9 cellular contexts compared by ENCODE assay signal in genomic region chr19:3224346-3225325, GRCh38. TPM values are rescaled to one million over a fixed set of nuclear protein-coding genes. Genes with fewer than 3 reads are reported as not detected.
DNase-seq lines count a peak whose midpoint lies in the region; ATAC-seq, FAIRE-seq and TF ChIP-seq lines count a peak whose summit lies in the region.
"Had no signal": no experiment of that assay in that cellular context is flagged by ENCODE, and none has a peak within 500 bp of the region (broad histone marks: within the 10 kb centered on the region; RNA-seq: fewer than 3 reads in every experiment).

Gene CELF5 (plus strand): TSS chr19:3224661. CDS start chr19:3224740, 79 bp downstream.

- ATAC-seq in activated T-cell treated with anti-CD3 and anti-CD28 coated beads, Interleukin-2, amount 50 U/mL, for 72 hours (replicated peaks in 1 of 2), result peak; percentile 75 to 79
- peak; percentile 67 to 96 (median 76) for ATAC-seq in pancreas
- ATAC-seq in upper lobe of right lung, result peak; percentile 86
- no peak for ATAC-seq in HG03571 (IDR thresholded peaks at IDR 0.05; ENCODE audit: unreplicated experiment)
- ATAC-seq in HG02678 (IDR thresholded peaks at IDR 0.05; ENCODE audit: unreplicated experiment), result no peak

- H3K4me1 ChIP-seq in pancreas (no peaks in the 10 kb centered on the region), upper lobe of right lung (no peaks in the 10 kb centered on the region)

- 2% methylated on average over 39 to 98 of the region's 99 CpGs for WGBS in pancreas, 2 donors

- intact Hi-C loops in pancreas (cut with DNase I) (no loop called here), upper lobe of right lung (cut with DNase I) (no loop called here)

- DNase-seq in GM13976 (ENCODE audit: low spot score) (peak; percentile 90), NCI-H510A treated with DMSO at 0.1 percent for 48 hours (lab: John Stamatoyannopoulos, UW) (peak; percentile 20), fibroblast of villous mesenchyme (ENCODE audit: low read depth) (peak; percentile 29), pancreas (peak in 4 of 6 donors; percentile 34 to 86 (median 50)), upper lobe of right lung (peak; percentile 73)
- peak; percentile 57 to 70 for DNase-seq in activated T-cell treated with anti-CD3 and anti-CD28 coated beads, Interleukin-2, amount 50 U/mL, for 72 hours

- no peaks in the 10 kb centered on the region for H3K4me1 Mint-ChIP-seq in activated T-cell treated with anti-CD3 and anti-CD28 coated beads, Interleukin-2, amount 50 U/mL, for 72 hours (ENCODE audit: low read depth)

- H3K27ac ChIP-seq in pancreas (no peak within 1 kb of the TSS), upper lobe of right lung (no peak within 1 kb of the TSS)

- TF ChIP-seq CTCF in GM13976 (IDR thresholded peaks at IDR 0.05; ENCODE audit: borderline replicate concordance, control extremely low read depth, extremely low read depth, insufficient read depth, missing control alignments), result peak; percentile 63
- TF ChIP-seq CTCF in fibroblast of villous mesenchyme (IDR thresholded peaks at IDR 0.05; ENCODE audit: insufficient read depth, low read depth, low read length), result no peak
- peak in 3 of 4 donors; percentile 21 to 40 (median 32) for TF ChIP-seq CTCF in pancreas (IDR thresholded peaks at IDR 0.05)
- peak; percentile 35 for TF ChIP-seq CTCF in upper lobe of right lung (IDR thresholded peaks at IDR 0.05)

- no peaks in the 10 kb centered on the region for H3K36me3 Mint-ChIP-seq in activated T-cell treated with anti-CD3 and anti-CD28 coated beads, Interleukin-2, amount 50 U/mL, for 72 hours (ENCODE audit: insufficient read depth in 2 of 2)

- in situ Hi-C loops in GM13976 (cut with MboI; ENCODE audit: low sequenced_read_pairs, unreplicated experiment), result no loop called here

- H3K4me3 Mint-ChIP-seq in activated T-cell treated with anti-CD3 and anti-CD28 coated beads, Interleukin-2, amount 50 U/mL, for 72 hours, result peak within 1 kb of the TSS; percentile 39 to 49

- no peaks in the 10 kb centered on the region for H3K36me3 ChIP-seq in pancreas
- no peaks in the 10 kb centered on the region for H3K36me3 ChIP-seq in upper lobe of right lung

- no peak within 1 kb of the TSS for H3K27ac Mint-ChIP-seq in activated T-cell treated with anti-CD3 and anti-CD28 coated beads, Interleukin-2, amount 50 U/mL, for 72 hours

- peaks cover 26% of the 10 kb centered on the region for H3K27me3 Mint-ChIP-seq in activated T-cell treated with anti-CD3 and anti-CD28 coated beads, Interleukin-2, amount 50 U/mL, for 72 hours (ENCODE audit: low read depth)

- H3K4me3 ChIP-seq in fibroblast of villous mesenchyme (ENCODE audit: low read depth, low read length) (peak within 1 kb of the TSS; percentile 36), pancreas (peak within 1 kb of the TSS in 1 of 4 donors; percentile 11), upper lobe of right lung (no peak within 1 kb of the TSS)

- no peaks in the 10 kb centered on the region for H3K9me3 Mint-ChIP-seq in activated T-cell treated with anti-CD3 and anti-CD28 coated beads, Interleukin-2, amount 50 U/mL, for 72 hours

- H3K27me3 ChIP-seq in pancreas (no peaks in the 10 kb centered on the region), upper lobe of right lung (peaks cover 66% of the 10 kb centered on the region)

- no peaks in the 10 kb centered on the region for H3K9me3 ChIP-seq in pancreas
- no peaks in the 10 kb centered on the region for H3K9me3 ChIP-seq in upper lobe of right lung

- no peak for FAIRE-seq in pancreas (lab: Jason Lieb, UNC)

RNA-seq across cellular contexts. Expression of gene CELF5, which starts in this region (rescaled TPM):
- under 1 TPM; 0.17 to 0.42 TPM for total RNA-seq in activated T-cell treated with anti-CD3 and anti-CD28 coated beads, Interleukin-2, amount 50 U/mL, for 72 hours
- total RNA-seq in fibroblast of villous mesenchyme (under 0.01 TPM in 1 of 2 replicates, not detected in the other), pancreas (1 to 10 TPM in 2 of 6 donors, under 1 TPM in 4; 0.47 to 1.6 (median 0.65) TPM), upper lobe of right lung (not detected)
- polyA plus RNA-seq in pancreas, result 1 to 10 TPM in 1 of 2 donors, under 1 TPM in 1; 0.30 to 1.2 TPM
- total RNA-seq: dermis microvascular lymphatic vessel endothelial cell had no signal

Comparison
In these comparisons a context has a peak if more than half of its experiments do, and no peak if none do; other contexts are left out.
1. Peak in DNase-seq and ATAC-seq in activated T-cell treated with anti-CD3 and anti-CD28 coated beads, Interleukin-2, amount 50 U/mL, for 72 hours; RNA of the gene not detected or under 1 TPM.
2. Peak in DNase-seq and H3K4me3 ChIP-seq in fibroblast of villous mesenchyme; RNA of the gene not detected or under 1 TPM.
3. Peak in DNase-seq and ATAC-seq in upper lobe of right lung; RNA of the gene not detected or under 1 TPM.
4. DNase-seq: peak in every context shown above with its lines; median percentile 90 in GM13976; 73 in upper lobe of right lung; 64 in activated T-cell treated with anti-CD3 and anti-CD28 coated beads, Interleukin-2, amount 50 U/mL, for 72 hours; 50 in pancreas; 29 in fibroblast of villous mesenchyme; 20 in NCI-H510A treated with DMSO at 0.1 percent for 48 hours.
5. ATAC-seq: peak in pancreas (4 of 4); none in HG03571 (single experiment) and HG02678 (single experiment).